11 cellular contexts compared by ENCODE assay signal in genomic region chr4:7854697-7855370, GRCh38.
DNase-seq lines count a peak whose midpoint lies in the region; ATAC-seq, FAIRE-seq and TF ChIP-seq lines count a peak whose summit lies in the region.
"Had no signal": no experiment of that assay in that cellular context is flagged by ENCODE, and none has a peak within 500 bp of the region (broad histone marks: within the 10 kb centered on the region; RNA-seq: fewer than 3 reads in every experiment).

No MANE protein-coding gene starts in this region.

- no peak for TF ChIP-seq POLR2A in prostate gland (IDR thresholded peaks at IDR 0.05)

- H3K4me1 ChIP-seq in prostate gland (replicated peaks) (no peaks in the 10 kb centered on the region), kidney (ENCODE audit: control insufficient read depth in 1 of 2, insufficient read depth in 1 of 2, low read depth in 1 of 2, low read length in 2 of 2) (no peaks in the 10 kb centered on the region)

- no peak for ATAC-seq in HG02840 (IDR thresholded peaks at IDR 0.05; ENCODE audit: low FRiP score, unreplicated experiment)

- no peaks in the 10 kb centered on the region for H3K36me3 ChIP-seq in prostate gland
- H3K36me3 ChIP-seq in kidney (ENCODE audit: control insufficient read depth in 1 of 2, insufficient read depth in 2 of 2, low read length in 2 of 2) = peaks cover 0 to 3% of the 10 kb centered on the region in 2 donors

- DNase-seq in A172 (ENCODE audit: low spot score) (peak; percentile 75), T-helper 1 cell (peak; percentile 28 to 88 (median 60)), mucosa of gallbladder (ENCODE audit: low spot score) (peak; percentile 24), prostate gland (ENCODE audit: low spot score) (no peak), kidney (no peak), retina (no peak)
- DNase-seq in activated gamma-delta T cell treated with anti-CD3 and anti-CD28 coated beads, Interleukin-2, amount 50 U/mL, for 16 hours (ENCODE audit: low read depth) = peak; percentile 47
- DNase-seq: NCI-H510A had no signal

- intact Hi-C loops in prostate gland (cut with DNase I) = no loop called here
- intact Hi-C loops in kidney (cut with DNase I) = no loop called here

- H3K9me3 ChIP-seq in prostate gland (no peaks in the 10 kb centered on the region), kidney (ENCODE audit: control insufficient read depth in 1 of 2, low read length in 2 of 2) (no peaks in the 10 kb centered on the region)

- H3K27ac ChIP-seq in prostate gland (no peak overlapping the region), kidney (ENCODE audit: low read depth in 2 of 2, low read length in 2 of 2) (no peak overlapping the region)

- no peak overlapping the region for H3K9ac ChIP-seq in kidney (ENCODE audit: low read length in 2 of 2)

- WGBS in prostate gland = 79% methylated on average over 9 of the region's 9 CpGs

- H3K27me3 ChIP-seq in prostate gland (replicated peaks; ENCODE audit: insufficient read depth) = no peaks in the 10 kb centered on the region

- TF ChIP-seq CTCF in prostate gland (IDR thresholded peaks at IDR 0.05) (no peak), kidney (IDR thresholded peaks at IDR 0.05; ENCODE audit: borderline replicate concordance, extremely low read depth, insufficient read depth) (no peak)

- FAIRE-seq in kidney (lab: Jason Lieb, UNC) = no peak
- FAIRE-seq: GM18507, H54 had no signal

- no peak overlapping the region for H3K4me3 ChIP-seq in prostate gland
- H3K4me3 ChIP-seq in kidney (ENCODE audit: low read length in 2 of 2) = no peak overlapping the region

Comparison
In these comparisons a context has a peak if more than half of its experiments do, and no peak if none do; other contexts are left out.
1. DNase-seq: peak in A172 (single experiment), T-helper 1 cell (5 of 5), activated gamma-delta T cell treated with anti-CD3 and anti-CD28 coated beads, Interleukin-2, amount 50 U/mL, for 16 hours (single experiment) and mucosa of gallbladder (single experiment); none in prostate gland (single experiment), kidney (single experiment) and retina (single experiment).